1 cellular context compared by ENCODE assay signal in the genomic region with DNA sequence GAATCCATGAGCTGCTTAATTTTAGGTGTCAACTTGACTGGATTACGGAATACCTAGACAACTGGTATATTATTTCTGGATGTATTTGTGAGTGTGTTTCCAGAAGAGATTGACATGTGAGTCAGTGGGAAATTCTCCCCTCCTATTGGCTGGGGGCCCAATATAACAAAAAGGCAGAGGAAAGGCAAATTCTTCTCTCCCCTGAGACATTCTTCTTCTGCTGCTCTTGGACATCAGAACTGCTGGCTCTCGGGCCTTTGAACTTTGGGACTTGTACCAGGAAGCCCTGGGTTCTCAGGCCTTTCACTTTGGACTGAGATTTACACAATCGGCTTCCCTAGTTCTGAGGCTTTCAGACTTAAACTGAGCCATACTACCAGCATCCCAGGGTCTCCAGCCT.
TF ChIP-seq lines count a peak whose summit lies in the region.

No MANE protein-coding gene starts in this region.

TF ChIP-seq in IMR-90, 13 proteins besides CTCF, POLR2A, EP300 and RAD21:
- TF ChIP-seq SMC3 (IDR thresholded peaks at IDR 0.05; ENCODE audit: low read depth, low read length) (no peak), MXI1 (IDR thresholded peaks at IDR 0.05; ENCODE audit: borderline replicate concordance, low read depth, low read length) (no peak), CEBPB (IDR thresholded peaks at IDR 0.05; ENCODE audit: low read depth, low read length) (no peak), RCOR1 (IDR thresholded peaks at IDR 0.05; ENCODE audit: insufficient replicate concordance, low read length) (no peak), BHLHE40 (IDR thresholded peaks at IDR 0.05; ENCODE audit: low read depth, low read length) (no peak), MAFK (IDR thresholded peaks at IDR 0.05; ENCODE audit: low read depth, low read length) (no peak)
- TF ChIP-seq, protein P1, sequence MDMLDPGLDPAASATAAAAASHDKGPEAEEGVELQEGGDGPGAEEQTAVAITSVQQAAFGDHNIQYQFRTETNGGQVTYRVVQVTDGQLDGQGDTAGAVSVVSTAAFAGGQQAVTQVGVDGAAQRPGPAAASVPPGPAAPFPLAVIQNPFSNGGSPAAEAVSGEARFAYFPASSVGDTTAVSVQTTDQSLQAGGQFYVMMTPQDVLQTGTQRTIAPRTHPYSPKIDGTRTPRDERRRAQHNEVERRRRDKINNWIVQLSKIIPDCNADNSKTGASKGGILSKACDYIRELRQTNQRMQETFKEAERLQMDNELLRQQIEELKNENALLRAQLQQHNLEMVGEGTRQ (IDR thresholded peaks at IDR 0.05; ENCODE audit: low read depth, low read length): no peak
